Comparison of ENCODE assay signal across 1 cellular context in the genomic region with DNA sequence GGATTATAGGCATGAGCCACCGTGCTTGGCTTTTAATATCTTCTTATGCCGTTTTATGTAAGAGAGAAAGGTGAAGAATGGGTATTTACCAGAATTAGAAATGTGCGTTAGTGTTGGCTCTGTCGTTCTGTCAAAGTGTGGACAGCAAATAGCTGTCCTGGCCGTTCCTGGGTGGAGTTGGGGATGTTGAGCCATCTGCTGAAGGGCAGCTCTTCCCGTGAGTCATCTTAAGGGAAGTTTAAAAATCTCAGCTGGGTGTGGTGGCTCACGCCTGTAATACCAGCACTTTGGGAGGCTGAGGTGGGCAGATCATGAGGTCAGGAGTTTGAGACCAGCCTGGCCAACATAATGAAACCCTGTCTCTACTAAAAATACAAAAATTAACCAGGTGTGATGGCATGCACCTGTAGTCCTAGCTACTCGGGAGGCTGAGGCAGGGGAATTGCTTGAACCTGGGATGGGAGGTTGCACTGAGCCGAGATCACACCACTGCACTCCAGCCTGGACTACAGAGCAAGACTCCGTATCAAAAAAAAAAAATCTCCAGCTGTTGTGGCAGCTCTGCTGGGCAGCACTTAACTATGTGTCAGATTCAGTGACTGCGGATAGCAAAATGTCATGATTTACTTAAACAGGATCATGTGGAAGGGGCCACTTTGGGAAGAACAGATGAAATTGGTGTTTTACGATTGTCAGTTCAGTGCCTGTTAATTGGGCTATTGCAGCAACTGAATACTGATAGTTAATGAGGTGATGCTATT.
TF ChIP-seq lines count a peak whose summit lies in the region.

No MANE protein-coding gene starts in this region.

TF ChIP-seq in HCT116, 20 proteins besides CTCF, POLR2A, EP300 and RAD21:
- peak; percentile 67 for TF ChIP-seq FOSL1 (IDR thresholded peaks at IDR 0.05; ENCODE audit: low read depth)
- TF ChIP-seq CBX3 (IDR thresholded peaks at IDR 0.05; ENCODE audit: low read depth), result peak; percentile 91
- TF ChIP-seq, protein P1, sequence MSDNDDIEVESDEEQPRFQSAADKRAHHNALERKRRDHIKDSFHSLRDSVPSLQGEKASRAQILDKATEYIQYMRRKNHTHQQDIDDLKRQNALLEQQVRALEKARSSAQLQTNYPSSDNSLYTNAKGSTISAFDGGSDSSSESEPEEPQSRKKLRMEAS (IDR thresholded peaks at IDR 0.05), result 0 out of 2 replicates have a peak, but pooled peaks have one; percentile 43
- TF ChIP-seq SIN3A (IDR thresholded peaks at IDR 0.05; ENCODE audit: low read depth), result peak; percentile 38; the same call in 1 of the 2 replicates
- TF ChIP-seq SP1 (IDR thresholded peaks at IDR 0.05; ENCODE audit: low read depth), result peak; percentile 55
- peak; percentile 58; the same call in 1 of the 2 replicates for TF ChIP-seq CEBPB (IDR thresholded peaks at IDR 0.05; ENCODE audit: low read depth)
- TF ChIP-seq JUND (IDR thresholded peaks at IDR 0.05), result peak; percentile 71
